Comparison of ENCODE assay signal across 10 cellular contexts in genomic region chr2:232323961-232324360, GRCh38. TPM values are rescaled to one million over a fixed set of nuclear protein-coding genes. Genes with fewer than 3 reads are reported as not detected.
"Had no signal": no experiment of that assay in that cellular context is flagged by ENCODE, and none has a peak within 500 bp of the region (broad histone marks: within the 10 kb centered on the region; RNA-seq: fewer than 3 reads in every experiment).

No MANE protein-coding gene starts in this region.

RNA-seq across cellular contexts. Expression of gene ALPP, which starts 54.6 kb away (rescaled TPM):
- total RNA-seq: activated CD4-positive, alpha-beta memory T cell treated with anti-CD3 and anti-CD28 coated beads, Interleukin-2, amount 10 ng/mL, durations not matched to agents 7 days and 5 days; breast epithelium; frontal cortex; left ventricle myocardium superior; mammary epithelial cell; pancreas; pulmonary artery endothelial cell; T-helper 1 cell treated with Interleukin-12 subunit alpha and Interleukin-12 subunit beta and Interleukin-4 antibody, amounts not matched to agents 30 ng/mL and 1 ng/mL, for 36 hours had no signal
- polyA plus RNA-seq: immature natural killer cell, pancreas, small intestine had no signal
